In the genomic region with DNA sequence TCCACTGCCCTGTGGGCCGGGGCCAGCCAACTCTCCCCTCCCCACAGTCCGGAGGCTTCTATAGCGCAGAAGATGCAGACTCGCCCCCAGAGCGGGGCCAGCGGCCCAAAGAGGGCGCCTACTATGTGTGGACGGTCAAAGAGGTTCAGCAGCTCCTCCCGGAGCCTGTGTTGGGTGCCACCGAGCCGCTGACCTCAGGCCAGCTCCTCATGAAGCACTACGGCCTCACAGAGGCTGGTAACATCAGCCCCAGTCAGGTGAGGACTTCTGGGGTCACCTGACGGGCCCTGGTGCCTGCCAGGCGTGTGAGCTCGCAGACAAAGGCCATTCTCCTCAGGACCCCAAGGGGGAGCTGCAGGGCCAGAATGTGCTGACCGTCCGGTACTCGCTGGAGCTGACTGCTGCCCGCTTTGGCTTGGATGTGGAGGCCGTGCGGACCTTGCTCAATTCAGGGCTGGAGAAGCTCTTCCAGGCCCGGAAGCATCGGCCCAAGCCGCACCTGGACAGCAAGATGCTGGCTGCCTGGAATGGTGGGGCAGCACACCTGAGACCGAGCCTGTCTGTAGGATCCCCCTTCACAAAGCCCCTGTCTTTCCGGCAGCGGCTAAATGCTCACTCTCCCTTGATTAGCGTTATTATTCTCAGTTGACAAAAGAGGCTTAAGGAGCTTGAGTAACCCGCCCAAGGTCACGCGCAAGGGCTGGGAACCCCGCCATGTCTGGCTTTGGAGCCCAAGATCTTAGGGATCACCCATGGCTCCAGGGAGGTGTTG, we compare ENCODE assay signal across 8 cellular contexts. TPM values are rescaled to one million over a fixed set of nuclear protein-coding genes. Genes with fewer than 3 reads are reported as not detected.
DNase-seq lines count a peak whose midpoint lies in the region; ATAC-seq, FAIRE-seq and TF ChIP-seq lines count a peak whose summit lies in the region.

No MANE protein-coding gene starts in this region.

- peaks cover 3% of the 10 kb centered on the region for H3K27me3 Mint-ChIP-seq in chondrocyte (ENCODE audit: low read depth)

- intact Hi-C loops in lower leg skin (cut with DNase I; ENCODE audit: low total_unique reads), result loop anchor here (5.0 kb wide), 1 partner anchor 131 kb away; no protein-coding TSS in a partner anchor
- intact Hi-C loops in vagina (cut with DNase I), result no loop called here

- TF ChIP-seq POLR2A in A549 (IDR thresholded peaks at IDR 0.05; ENCODE audit: low read length) (no peak), lower leg skin (IDR thresholded peaks at IDR 0.05) (no peak), vagina (IDR thresholded peaks at IDR 0.05) (no peak)

- no peak for TF ChIP-seq EP300 in A549 (IDR thresholded peaks at IDR 0.05)

- CTCF ChIA-PET in A549 (lab: Yijun Ruan, JAX), result interaction anchor here (0.6 to 23.7 kb wide), 83 partner anchors 9 to 603 kb away, joined by 3 to 753 read pairs (median 5); partner anchors contain the start of genes ABCC3, ANKRD40, ANKRD40CL and CACNA1G

- peaks cover 6% of the 10 kb centered on the region for H3K4me1 Mint-ChIP-seq in chondrocyte (ENCODE audit: low read depth)

- no peak overlapping the region for H3K27ac Mint-ChIP-seq in chondrocyte (ENCODE audit: unreplicated experiment)

- H3K4me3 ChIP-seq in A549 (no peak overlapping the region), lower leg skin (ENCODE audit: low read depth, poor library complexity, severe bottlenecking) (no peak overlapping the region), vagina (no peak overlapping the region)

- POLR2A ChIA-PET in A549 (lab: Yijun Ruan, JAX), result interaction anchor here (0.7 to 3.1 kb wide), 15 partner anchors 9 to 168 kb away, joined by 3 to 22 read pairs (median 8); partner anchors contain the start of genes CACNA1G and LUC7L3

- H3K27ac ChIP-seq in A549, result peak overlapping the region; percentile 53 to 95
- H3K27ac ChIP-seq in vagina, result peak overlapping the region; percentile 65

- no peaks in the 10 kb centered on the region for H3K9me3 Mint-ChIP-seq in chondrocyte (ENCODE audit: low read depth)

- H3K4me3 Mint-ChIP-seq in chondrocyte (ENCODE audit: unreplicated experiment), result no peak overlapping the region

- peaks cover 0 to 4% of the 10 kb centered on the region in 2 donors for H3K36me3 ChIP-seq in vagina

- ATAC-seq in A549 (peak; percentile 65 to 83), GM19397 (IDR thresholded peaks at IDR 0.05; ENCODE audit: unreplicated experiment) (no peak)

- no peaks in the 10 kb centered on the region for H3K27me3 ChIP-seq in vagina

- H3K36me3 Mint-ChIP-seq in chondrocyte (ENCODE audit: low read depth), result peaks cover 12% of the 10 kb centered on the region

- peak; percentile 95 for TF ChIP-seq CTCF in A549 (IDR thresholded peaks at IDR 0.05)
- TF ChIP-seq CTCF in GM13976 (IDR thresholded peaks at IDR 0.05; ENCODE audit: borderline replicate concordance, control extremely low read depth, extremely low read depth, insufficient read depth, missing control alignments), result peak; percentile 41
- TF ChIP-seq CTCF in chondrocyte (IDR thresholded peaks at IDR 0.05), result peak; percentile 88
- peak in 1 of 3 donors; percentile 75 for TF ChIP-seq CTCF in lower leg skin (IDR thresholded peaks at IDR 0.05)
- TF ChIP-seq CTCF in vagina (IDR thresholded peaks at IDR 0.05), result peak; percentile 46 to 80 (median 50)

- DNase-seq in A549 (ENCODE audit: low read depth in 1 of 2, low spot score in 1 of 2), result peak; percentile 84 to 95
- no peak for DNase-seq in GM13976 (ENCODE audit: low spot score)
- DNase-seq in NCI-H82 treated with DMSO at 0.1 percent for 48 hours (lab: John Stamatoyannopoulos, UW; ENCODE audit: unreplicated experiment), result peak; percentile 81
- DNase-seq in chondrocyte (ENCODE audit: low spot score), result no peak
- DNase-seq in lower leg skin (ENCODE audit: low spot score in 2 of 2), result peak; percentile 63 to 94
- DNase-seq in vagina (ENCODE audit: extremely low spot score in 2 of 2), result no peak
- DNase-seq in stimulated activated CD8-positive, alpha-beta memory T cell treated with anti-CD3 and anti-CD28 coated beads, Interleukin-4, amount 100 ng/mL, for 48 hours, result no peak

- TF ChIP-seq RAD21 in A549 (conservative IDR thresholded peaks at IDR 0.05 in 1 of 2, IDR thresholded peaks at IDR 0.05 in 1 of 2), result peak; percentile 98 to 99

- H3K9me3 ChIP-seq in A549 (no peaks in the 10 kb centered on the region), vagina (no peaks in the 10 kb centered on the region)

- FAIRE-seq in A549 (lab: Jason Lieb, UNC), result peak; percentile 94

- 49% methylated on average over 30 of the region's 32 CpGs for whole genome bisulfite sequencing in A549 (ENCODE audit: missing lambda C conversion rate)
- WGBS in lower leg skin, 2 donors, result 79 to 80% methylated on average over 24 to 32 of the region's 32 CpGs

- 0 out of 3 replicates have a peak overlapping the region, but pooled peaks have one; percentile 15 for H3K4me2 ChIP-seq in A549

- H3K4me1 ChIP-seq in A549 (peaks cover 33% of the 10 kb centered on the region), vagina (peaks cover 19% of the 10 kb centered on the region)

- in situ Hi-C loops in GM13976 (cut with MboI; ENCODE audit: low sequenced_read_pairs, unreplicated experiment), result loop anchor here (10.0 kb wide), 1 partner anchor 64 kb away; no protein-coding TSS in a partner anchor

TF ChIP-seq in A549, 52 proteins besides CTCF, POLR2A, EP300 and RAD21 (continues in another document):
- TF ChIP-seq RFX5 (IDR thresholded peaks at IDR 0.05) (no peak), ZSCAN20 (CRISPR knock-in tag; IDR thresholded peaks at IDR 0.05) (no peak), CBX2 (IDR thresholded peaks at IDR 0.05; ENCODE audit: borderline replicate concordance, low read depth) (no peak), ZC3H11A (IDR thresholded peaks at IDR 0.05) (no peak), CEBPB (IDR thresholded peaks at IDR 0.05) (peak in 1 of 2 experiments; percentile 71; a peak in 2 of 4 replicates), CHD2 (IDR thresholded peaks at IDR 0.05; ENCODE audit: low read length, partially characterized antibody) (no peak), MAFK (IDR thresholded peaks at IDR 0.05; ENCODE audit: partially characterized antibody) (peak; percentile 17), ZNF302 (CRISPR knock-in tag; IDR thresholded peaks at IDR 0.05) (no peak)
- TF ChIP-seq, protein P1, sequence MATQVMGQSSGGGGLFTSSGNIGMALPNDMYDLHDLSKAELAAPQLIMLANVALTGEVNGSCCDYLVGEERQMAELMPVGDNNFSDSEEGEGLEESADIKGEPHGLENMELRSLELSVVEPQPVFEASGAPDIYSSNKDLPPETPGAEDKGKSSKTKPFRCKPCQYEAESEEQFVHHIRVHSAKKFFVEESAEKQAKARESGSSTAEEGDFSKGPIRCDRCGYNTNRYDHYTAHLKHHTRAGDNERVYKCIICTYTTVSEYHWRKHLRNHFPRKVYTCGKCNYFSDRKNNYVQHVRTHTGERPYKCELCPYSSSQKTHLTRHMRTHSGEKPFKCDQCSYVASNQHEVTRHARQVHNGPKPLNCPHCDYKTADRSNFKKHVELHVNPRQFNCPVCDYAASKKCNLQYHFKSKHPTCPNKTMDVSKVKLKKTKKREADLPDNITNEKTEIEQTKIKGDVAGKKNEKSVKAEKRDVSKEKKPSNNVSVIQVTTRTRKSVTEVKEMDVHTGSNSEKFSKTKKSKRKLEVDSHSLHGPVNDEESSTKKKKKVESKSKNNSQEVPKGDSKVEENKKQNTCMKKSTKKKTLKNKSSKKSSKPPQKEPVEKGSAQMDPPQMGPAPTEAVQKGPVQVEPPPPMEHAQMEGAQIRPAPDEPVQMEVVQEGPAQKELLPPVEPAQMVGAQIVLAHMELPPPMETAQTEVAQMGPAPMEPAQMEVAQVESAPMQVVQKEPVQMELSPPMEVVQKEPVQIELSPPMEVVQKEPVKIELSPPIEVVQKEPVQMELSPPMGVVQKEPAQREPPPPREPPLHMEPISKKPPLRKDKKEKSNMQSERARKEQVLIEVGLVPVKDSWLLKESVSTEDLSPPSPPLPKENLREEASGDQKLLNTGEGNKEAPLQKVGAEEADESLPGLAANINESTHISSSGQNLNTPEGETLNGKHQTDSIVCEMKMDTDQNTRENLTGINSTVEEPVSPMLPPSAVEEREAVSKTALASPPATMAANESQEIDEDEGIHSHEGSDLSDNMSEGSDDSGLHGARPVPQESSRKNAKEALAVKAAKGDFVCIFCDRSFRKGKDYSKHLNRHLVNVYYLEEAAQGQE (IDR thresholded peaks at IDR 0.05), result no peak

RNA-seq across cellular contexts. Expression of gene SPATA20, which starts 3.9 kb away (rescaled TPM):
- polyA plus RNA-seq in A549 (2011; rRNA removed) (34.4 and 48.5 TPM in 2 replicates), A549 (2017; fragmentation: RNase III; extraction: RNeasy Plus Mini Kit Qiagen cat#74134 plus additional on column Dnase treatment) (96.1 to 123 TPM (median 110 TPM) in 3 replicates)
- polyA plus RNA-seq in A549 (2012; cell fraction: cytosol; rRNA removed), result 69.5 and 89.6 TPM in 2 replicates
- polyA plus RNA-seq in A549 (2012; cell fraction: nucleus; rRNA removed), result 497 and 626 TPM in 2 replicates
- polyA minus RNA-seq in A549 (2011; rRNA and poly(A)+ RNA removed), result 54.1 and 55.2 TPM in 2 replicates
- total RNA-seq in chondrocyte (51.0 to 60.1 TPM (median 51.8 TPM) in 3 replicates), lower leg skin (10 to 100 TPM; 27.6 to 56.0 (median 40.6) TPM), vagina (73.4 TPM)

RNA-seq across cellular contexts. Expression of gene CACNA1G, which starts 9.7 kb away (rescaled TPM):
- polyA plus RNA-seq in A549 (2011; rRNA removed), result 4.0 and 4.9 TPM in 2 replicates
- polyA plus RNA-seq in A549 (2012; cell fraction: cytosol; rRNA removed), result 11.2 and 17.6 TPM in 2 replicates
- 33.3 and 39.5 TPM in 2 replicates for polyA plus RNA-seq in A549 (2012; cell fraction: nucleus; rRNA removed)
- polyA plus RNA-seq in A549 (2017; fragmentation: RNase III; extraction: RNeasy Plus Mini Kit Qiagen cat#74134 plus additional on column Dnase treatment), result 7.5 to 9.0 TPM (median 8.9 TPM) in 3 replicates
- polyA minus RNA-seq in A549 (2011; rRNA and poly(A)+ RNA removed), result 2.9 and 6.9 TPM in 2 replicates
- total RNA-seq in chondrocyte, result 0.05 to 0.41 TPM (median 0.10 TPM) in 3 replicates
- total RNA-seq in lower leg skin, result 1 to 10 TPM; 1.3 to 3.1 (median 1.8) TPM
- total RNA-seq in vagina, result 4.9 TPM

RNA-seq across cellular contexts. Expression of gene EPN3, which starts 18.3 kb away (rescaled TPM):
- polyA plus RNA-seq in A549 (2011; rRNA removed) (0.09 and 0.13 TPM in 2 replicates), A549 (2017; fragmentation: RNase III; extraction: RNeasy Plus Mini Kit Qiagen cat#74134 plus additional on column Dnase treatment) (0.18 to 0.26 TPM (median 0.20 TPM) in 3 replicates)
- polyA plus RNA-seq in A549 (2012; cell fraction: cytosol; rRNA removed), result 0.15 and 0.39 TPM in 2 replicates
- 0.22 and 0.67 TPM in 2 replicates for polyA plus RNA-seq in A549 (2012; cell fraction: nucleus; rRNA removed)
- 0.12 and 0.78 TPM in 2 replicates for polyA minus RNA-seq in A549 (2011; rRNA and poly(A)+ RNA removed)
- total RNA-seq in chondrocyte (not detected in 3 replicates), lower leg skin (100 to 1,000 TPM in 3 of 4 donors, 10 to 100 TPM in 1; 99.2 to 174 (median 115) TPM), vagina (21.9 TPM)

RNA-seq across cellular contexts. Expression of gene MYCBPAP, which starts 42.6 kb away (rescaled TPM):
- polyA plus RNA-seq in A549 (2011; rRNA removed), result 2.5 and 4.1 TPM in 2 replicates
- polyA plus RNA-seq in A549 (2012; cell fraction: cytosol; rRNA removed), result 0.59 and 0.89 TPM in 2 replicates
- 3.0 and 3.7 TPM in 2 replicates for polyA plus RNA-seq in A549 (2012; cell fraction: nucleus; rRNA removed)
- polyA plus RNA-seq in A549 (2017; fragmentation: RNase III; extraction: RNeasy Plus Mini Kit Qiagen cat#74134 plus additional on column Dnase treatment), result 0.93 to 2.1 TPM (median 1.2 TPM) in 3 replicates
- polyA minus RNA-seq in A549 (2011; rRNA and poly(A)+ RNA removed), result 3.2 and 3.9 TPM in 2 replicates
- total RNA-seq in chondrocyte, result 0.99 to 1.2 TPM (median 1.00 TPM) in 3 replicates
- total RNA-seq in lower leg skin, result 1 to 10 TPM in 1 of 4 donors, under 1 TPM in 3; 0.38 to 2.3 (median 0.54) TPM
- total RNA-seq in vagina, result not detected

Comparison
In these comparisons a context has a peak if more than half of its experiments do, and no peak if none do; other contexts are left out.
1. DNase-seq: peak in A549 (2 of 2), NCI-H82 treated with DMSO at 0.1 percent for 48 hours (single experiment) and lower leg skin (2 of 2); none in GM13976 (single experiment), chondrocyte (single experiment), vagina (0 of 2) and stimulated activated CD8-positive, alpha-beta memory T cell treated with anti-CD3 and anti-CD28 coated beads, Interleukin-4, amount 100 ng/mL, for 48 hours (single experiment).
2. RNA of gene EPN3, which starts 18.3 kb away (total RNA-seq): 99.2 to 174 TPM in lower leg skin and 21.9 TPM in vagina (single experiment); not detected in chondrocyte; every median in the first group is over 10 times any median in the second.